Comparison of ENCODE assay signal across 10 cellular contexts in genomic region chr19:4370418-4371041, GRCh38. TPM values are rescaled to one million over a fixed set of nuclear protein-coding genes. Genes with fewer than 3 reads are reported as not detected.
DNase-seq lines count a peak whose midpoint lies in the region; ATAC-seq and TF ChIP-seq lines count a peak whose summit lies in the region.
"Had no signal": no experiment of that assay in that cellular context is flagged by ENCODE, and none has a peak within 500 bp of the region (broad histone marks: within the 10 kb centered on the region; RNA-seq: fewer than 3 reads in every experiment).

No MANE protein-coding gene starts in this region.

- H3K4me3 ChIP-seq in GM12864 (ENCODE audit: low read depth, low read length) (peak overlapping the region; percentile 39), esophagus muscularis mucosa (peak overlapping the region in 1 of 4 donors; percentile 26), gastrocnemius medialis (peak overlapping the region in 2 of 4 donors; percentile 2 to 6)

- H3K9me3 ChIP-seq in esophagus muscularis mucosa (no peaks in the 10 kb centered on the region), gastrocnemius medialis (no peaks in the 10 kb centered on the region)

- peaks cover 8 to 26% (median 16%) of the 10 kb centered on the region in 4 donors for H3K36me3 ChIP-seq in esophagus muscularis mucosa
- peaks cover 0 to 11% of the 10 kb centered on the region in 2 donors for H3K36me3 ChIP-seq in gastrocnemius medialis

- DNase-seq in GM12864 (ENCODE audit: low read depth) (no peak), RWPE1 (ENCODE audit: low spot score) (no peak), esophagus muscularis mucosa (ENCODE audit: extremely low spot score) (no peak), gastrocnemius medialis (no peak), NCI-H1694 (lab: John Stamatoyannopoulos, UW) (no peak)
- DNase-seq: NCI-H1417 treated with DMSO at 0.1 percent for 48 hours, SHP77 treated with DMSO at 0.1 percent for 48 hours had no signal

- 86% methylated on average over 8 of the region's 15 CpGs for WGBS in esophagus muscularis mucosa

- in situ Hi-C loops in gastrocnemius medialis (cut with MboI; ENCODE audit: low sequenced_read_pairs in 4 of 4), result no loop called here

- CTCF ChIA-PET in RWPE1 (lab: Yijun Ruan, JAX), result interaction anchor here (0.5 to 2.2 kb wide), 15 partner anchors 9 to 396 kb away, joined by 3 to 9 read pairs (median 3); partner anchors contain the start of gene SH3GL1

- no peaks in the 10 kb centered on the region for H3K27me3 ChIP-seq in esophagus muscularis mucosa
- H3K27me3 ChIP-seq in gastrocnemius medialis, result no peaks in the 10 kb centered on the region

- H3K27ac ChIP-seq in RWPE1 (peak overlapping the region; percentile 99), esophagus muscularis mucosa (replicated peaks in 1 of 4) (peak overlapping the region; percentile 54 to 91 (median 83)), gastrocnemius medialis (peak overlapping the region; percentile 83 to 95 (median 92))

- TF ChIP-seq EP300 in esophagus muscularis mucosa (IDR thresholded peaks at IDR 0.05), result no peak

- H3K4me1 ChIP-seq in esophagus muscularis mucosa (peaks cover 80 to 88% (median 83%) of the 10 kb centered on the region in 4 donors), gastrocnemius medialis (peaks cover 80 to 89% of the 10 kb centered on the region in 2 donors)

- POLR2A ChIA-PET in RWPE1 (lab: Yijun Ruan, JAX; ENCODE audit: low non-redundant PET), result interaction anchor here (0.7 kb wide), 1 partner anchor 30 kb away, joined by 3 read pairs; the partner anchor contains the start of gene SH3GL1

- ATAC-seq in gastrocnemius medialis (no peak), GM18907 (IDR thresholded peaks at IDR 0.05; ENCODE audit: unreplicated experiment) (no peak), GM18870 (IDR thresholded peaks at IDR 0.05; ENCODE audit: unreplicated experiment) (no peak), GM21390 (IDR thresholded peaks at IDR 0.05; ENCODE audit: unreplicated experiment) (no peak)

- TF ChIP-seq CTCF in GM12864 (IDR thresholded peaks at IDR 0.05; ENCODE audit: low read depth, low read length, missing control alignments), result no peak
- no peak for TF ChIP-seq CTCF in RWPE1 (conservative IDR thresholded peaks at IDR 0.05; ENCODE audit: low read depth)
- no peak for TF ChIP-seq CTCF in esophagus muscularis mucosa (IDR thresholded peaks at IDR 0.05)
- no peak for TF ChIP-seq CTCF in gastrocnemius medialis (IDR thresholded peaks at IDR 0.05 in 4 of 5, conservative IDR thresholded peaks at IDR 0.05 in 1 of 5)

- intact Hi-C loops in esophagus muscularis mucosa (cut with DNase I), result loop anchor here (1.0 kb wide), 1 partner anchor 25 kb away; no protein-coding TSS in a partner anchor
- intact Hi-C loops in gastrocnemius medialis (cut with DNase I; ENCODE audit: low total_unique reads), result loop anchor here (1.0 to 2.0 kb wide), 2 partner anchors 28 to 30 kb away; partner anchors contain the start of genes MPND and SH3GL1

- TF ChIP-seq POLR2A in esophagus muscularis mucosa (IDR thresholded peaks at IDR 0.05; ENCODE audit: low read depth) (no peak), gastrocnemius medialis (IDR thresholded peaks at IDR 0.05) (no peak)

RNA-seq across cellular contexts. Expression of gene MPND, which starts 27.2 kb away (rescaled TPM):
- total RNA-seq in esophagus muscularis mucosa, result 1 to 10 TPM; 5.3 to 9.2 (median 7.6) TPM
- 1 to 10 TPM; 2.7 to 3.1 (median 3.0) TPM for total RNA-seq in gastrocnemius medialis

RNA-seq across cellular contexts. Expression of gene SH3GL1, which starts 29.8 kb away (rescaled TPM):
- total RNA-seq in esophagus muscularis mucosa (10 to 100 TPM; 49.4 to 77.2 (median 59.5) TPM), gastrocnemius medialis (10 to 100 TPM; 11.6 to 19.4 (median 15.8) TPM)

RNA-seq across cellular contexts. Expression of gene STAP2, which starts 31.9 kb away (rescaled TPM):
- total RNA-seq in esophagus muscularis mucosa (1 to 10 TPM in 2 of 4 donors, under 1 TPM in 1, not detected in 1; 0.52 to 3.3 (median 1.7) TPM), gastrocnemius medialis (1 to 10 TPM in 2 of 4 donors, under 1 TPM in 1, not detected in 1; 0.94 to 2.1 (median 1.3) TPM)

RNA-seq across cellular contexts. Expression of gene CHAF1A, which starts 31.9 kb away (rescaled TPM):
- total RNA-seq in esophagus muscularis mucosa, result 10 to 100 TPM in 1 of 4 donors, 1 to 10 TPM in 3; 4.6 to 14.6 (median 7.6) TPM
- 10 to 100 TPM in 2 of 4 donors, 1 to 10 TPM in 2; 7.3 to 15.8 (median 9.7) TPM for total RNA-seq in gastrocnemius medialis
